Comparison of ENCODE assay signal across 8 cellular contexts in genomic region chr2:240565267-240566202, GRCh38. TPM values are rescaled to one million over a fixed set of nuclear protein-coding genes. Genes with fewer than 3 reads are reported as not detected.
A peak's percentile ranks its signal among the peaks of the same experiment; 100 is the strongest.
DNase-seq lines count a peak whose midpoint lies in the region; ATAC-seq and TF ChIP-seq lines count a peak whose summit lies in the region.

No MANE protein-coding gene starts in this region.

- no peaks in the 10 kb centered on the region for H3K27me3 Mint-ChIP-seq in Caco-2 (ENCODE audit: insufficient read depth, unreplicated experiment)
- H3K27me3 Mint-ChIP-seq in T-helper 17 cell = no peaks in the 10 kb centered on the region

- no peaks in the 10 kb centered on the region for H3K9me3 Mint-ChIP-seq in Caco-2 (ENCODE audit: unreplicated experiment)

- peak; percentile 64 to 84 for DNase-seq in Caco-2
- DNase-seq in T-helper 17 cell = peak; percentile 77 to 90 (median 79)
- DNase-seq in islet precursor cell = peak; percentile 87
- DNase-seq in stimulated activated CD4-positive, alpha-beta T cell treated with anti-CD3 and anti-CD28 coated beads, Interleukin-1b, Interleukin-23, amount 100 ng/mL, for 48 hours = peak; percentile 93
- no peak for DNase-seq in NCI-H2081 treated with DMSO at 0.1 percent for 48 hours (lab: John Stamatoyannopoulos, UW)

- peak overlapping the region; percentile 53 for H3K9ac ChIP-seq in HUES6 (ENCODE audit: low read length)

- H3K4me1 Mint-ChIP-seq in Caco-2 (ENCODE audit: low read depth, unreplicated experiment) (peaks cover 23% of the 10 kb centered on the region), T-helper 17 cell (peaks cover 47% of the 10 kb centered on the region)

- H3K36me3 Mint-ChIP-seq in Caco-2 (ENCODE audit: insufficient read depth, unreplicated experiment) (peaks cover 25% of the 10 kb centered on the region), T-helper 17 cell (ENCODE audit: low read depth) (no peaks in the 10 kb centered on the region)

- H3K27me3 ChIP-seq in Caco-2 (replicated peaks; ENCODE audit: control insufficient read depth, insufficient read depth, low read length) = no peaks in the 10 kb centered on the region
- peaks cover 30% of the 10 kb centered on the region for H3K27me3 ChIP-seq in HUES6 (ENCODE audit: control insufficient read depth, insufficient read depth, low read length)

- H3K36me3 ChIP-seq in Caco-2 (ENCODE audit: control insufficient read depth, insufficient read depth, low read length) = no peaks in the 10 kb centered on the region
- H3K36me3 ChIP-seq in HUES6 (ENCODE audit: control insufficient read depth, insufficient read depth, low read length) = no peaks in the 10 kb centered on the region

- peak overlapping the region; percentile 33 for H3K4me3 ChIP-seq in Caco-2 (ENCODE audit: low read depth, low read length)
- H3K4me3 ChIP-seq in HUES6 (ENCODE audit: low read depth, low read length) = peak overlapping the region; percentile 47

- H3K4me1 ChIP-seq in Caco-2 (peaks cover 26% of the 10 kb centered on the region), HUES6 (ENCODE audit: control insufficient read depth, insufficient read depth, low read length) (peaks cover 36% of the 10 kb centered on the region)

- TF ChIP-seq CTCF in Caco-2 (IDR thresholded peaks at IDR 0.05; ENCODE audit: insufficient read depth in 1 of 2, low read depth in 1 of 2, low read length in 1 of 2, severe bottlenecking in 1 of 2, unreplicated experiment in 1 of 2) = no peak

- POLR2A ChIA-PET in Caco-2 (lab: Charles Lee) = interaction anchor here (1.8 kb wide), 1 partner anchor 20 kb away, joined by 14 read pairs; the partner anchor contains the start of gene CAPN10

- CTCF ChIA-PET in Caco-2 (lab: Charles Lee) = interaction anchor here (0.6 to 2.8 kb wide), 8 partner anchors 14 to 277 kb away, joined by 3 to 25 read pairs (median 6); partner anchors contain the start of gene CAPN10

- ATAC-seq in GM21360 (IDR thresholded peaks at IDR 0.05; ENCODE audit: unreplicated experiment) = peak; percentile 31
- ATAC-seq in T-helper 17 cell = peak; percentile 62

- H3K9me3 ChIP-seq in Caco-2 (no peaks in the 10 kb centered on the region), HUES6 (ENCODE audit: control insufficient read depth, insufficient read depth, low read depth, low read length) (no peaks in the 10 kb centered on the region), T-helper 17 cell (ENCODE audit: control insufficient read depth, low read length, poor library complexity, severe bottlenecking) (no peaks in the 10 kb centered on the region)

- H3K4me3 Mint-ChIP-seq in Caco-2 (ENCODE audit: unreplicated experiment) (peak overlapping the region; percentile 83), T-helper 17 cell (peak overlapping the region; percentile 93)

- H3K27ac Mint-ChIP-seq in Caco-2 (ENCODE audit: unreplicated experiment) (peak overlapping the region; percentile 71), T-helper 17 cell (peak overlapping the region; percentile 100)

- no peak overlapping the region; the same call in 1 of the 2 replicates for H3K27ac ChIP-seq in HUES6 (ENCODE audit: low read depth, low read length)
- peak overlapping the region; percentile 74 for H3K27ac ChIP-seq in adipose tissue (ENCODE audit: low read depth, low read length)

- intact Hi-C loops in Caco-2 (cut with micrococcal nuclease; ENCODE audit: unreplicated experiment) = no loop called here

- 33 to 54% (median 41%) methylated on average over 27 of the region's 27 CpGs for WGBS in adipose tissue, 3 donors

- no TSS peak for BruUV-seq in Caco-2 (replicated peaks; lab: Mats Ljungman, UMichigan)

RNA-seq across cellular contexts. Expression of gene RNPEPL1, which starts 2.7 kb away (rescaled TPM):
- total RNA-seq in Caco-2 (2022) (22.6 and 25.6 TPM in 2 replicates), T-helper 17 cell (100 to 1,000 TPM; 111 to 130 TPM)
- 100 to 1,000 TPM in 1 of 3 donors, 10 to 100 TPM in 2; 53.8 to 107 (median 72.8) TPM for polyA plus RNA-seq in adipose tissue

RNA-seq across cellular contexts. Expression of gene DUSP28, which starts 5.4 kb away (rescaled TPM):
- total RNA-seq in Caco-2 (2022) (2.2 and 2.3 TPM in 2 replicates), T-helper 17 cell (10 to 100 TPM; 12.5 to 12.8 TPM)
- polyA plus RNA-seq in adipose tissue = 1 to 10 TPM; 3.2 to 4.6 (median 4.3) TPM

RNA-seq across cellular contexts. Expression of gene ANKMY1, which starts 7.7 kb away (rescaled TPM):
- total RNA-seq in Caco-2 (2022) (12.2 and 16.6 TPM in 2 replicates), T-helper 17 cell (10 to 100 TPM; 34.6 to 42.6 TPM)
- 1 to 10 TPM; 4.6 to 6.7 (median 6.5) TPM for polyA plus RNA-seq in adipose tissue

RNA-seq across cellular contexts. Expression of gene CAPN10, which starts 21.0 kb away (rescaled TPM):
- total RNA-seq in Caco-2 (2022) (27.8 and 30.9 TPM in 2 replicates), T-helper 17 cell (10 to 100 TPM; 64.2 to 82.9 TPM)
- 10 to 100 TPM; 13.4 to 25.3 (median 18.7) TPM for polyA plus RNA-seq in adipose tissue

RNA-seq across cellular contexts. Expression of gene GPR35, which starts 59.7 kb away (rescaled TPM):
- 21.3 and 21.5 TPM in 2 replicates for total RNA-seq in Caco-2 (2022)
- total RNA-seq in T-helper 17 cell = 10 to 100 TPM in 1 of 2 donors, 1 to 10 TPM in 1; 5.4 to 14.4 TPM
- 1 to 10 TPM in 2 of 3 donors, under 1 TPM in 1; 0.60 to 2.3 (median 1.6) TPM for polyA plus RNA-seq in adipose tissue
